ENCODE assay signal across 22 cellular contexts in genomic region chr12:94404854-94405253, GRCh38. TPM values are rescaled to one million over a fixed set of nuclear protein-coding genes. Genes with fewer than 3 reads are reported as not detected.
DNase-seq lines count a peak whose midpoint lies in the region; ATAC-seq and TF ChIP-seq lines count a peak whose summit lies in the region.
"Had no signal": no experiment of that assay in that cellular context is flagged by ENCODE, and none has a peak within 500 bp of the region (broad histone marks: within the 10 kb centered on the region; RNA-seq: fewer than 3 reads in every experiment).

No MANE protein-coding gene starts in this region.

- no peaks in the 10 kb centered on the region for H3K27me3 ChIP-seq in OCI-LY3 (ENCODE audit: low read depth, low read length)
- H3K27me3 ChIP-seq in gastrocnemius medialis = no peaks in the 10 kb centered on the region
- H3K27me3 ChIP-seq: transverse colon had no signal

- TF ChIP-seq POLR2A in gastrocnemius medialis (IDR thresholded peaks at IDR 0.05) = no peak

- peak; percentile 19 for DNase-seq in fibroblast of villous mesenchyme (ENCODE audit: low read depth)
- DNase-seq in gastrocnemius medialis = no peak
- DNase-seq in posterior vena cava (ENCODE audit: low spot score) = no peak
- DNase-seq in iPS-NIHi7 (ENCODE audit: extremely low spot score) = no peak
- no peak for DNase-seq in NK-92 treated with Interleukin-12 subunit alpha and Interleukin-12 subunit beta, amount 100 ng/mL, for 24 hours (lab: John Stamatoyannopoulos, UW)
- DNase-seq: activated CD4-positive, alpha-beta T cell treated with anti-CD3 and anti-CD28 coated beads, Interleukin-2, amount 50 U/mL, for 48 hours; activated T-cell treated with anti-CD3 and anti-CD28 coated beads, Interleukin-2, amount 50 U/mL, for 48 hours; caudate nucleus; endodermal cell; left cardiac atrium; naive B cell; NCI-H2029 treated with DMSO at 0.1 percent for 48 hours; NCI-H526 treated with DMSO at 0.1 percent for 48 hours; stimulated activated CD4-positive, alpha-beta T cell treated with anti-CD3 and anti-CD28 coated beads, Interleukin-12 subunit alpha, Interleukin-12 subunit beta, amount 100 ng/mL, for 4 hours; stimulated activated naive CD4-positive, alpha-beta T cell treated with Interleukin-2 at 50 U/mL for 16 hours; transverse colon had no signal

- H3K36me3 ChIP-seq in OCI-LY3 (replicated peaks; ENCODE audit: low read depth, low read length) = peaks cover 20% of the 10 kb centered on the region
- peaks cover 0 to 8% of the 10 kb centered on the region in 2 donors for H3K36me3 ChIP-seq in gastrocnemius medialis

- peak overlapping the region; percentile 89 for H3K4me2 ChIP-seq in OCI-LY3 (ENCODE audit: low read length)

- no peak overlapping the region for H2AFZ ChIP-seq in OCI-LY3 (ENCODE audit: low read depth, low read length)

- H3K27me3 Mint-ChIP-seq in IgD-negative memory B cell = no peaks in the 10 kb centered on the region
- H3K27me3 Mint-ChIP-seq: naive B cell, progenitor cell of endocrine pancreas had no signal

- intact Hi-C loops in gastrocnemius medialis (cut with DNase I; ENCODE audit: low total_unique reads) (no loop called here), posterior vena cava (cut with DNase I) (no loop called here)

- peak; percentile 62 to 63 for ATAC-seq in gastrocnemius medialis
- ATAC-seq in HG03045 (IDR thresholded peaks at IDR 0.05; ENCODE audit: unreplicated experiment) = no peak
- ATAC-seq: Panc1 had no signal

- H3K4me1 ChIP-seq in OCI-LY3 (ENCODE audit: low read length) (peaks cover 17% of the 10 kb centered on the region), gastrocnemius medialis (peaks cover 7 to 20% of the 10 kb centered on the region in 2 donors)

- H3K4me1 Mint-ChIP-seq in IgD-negative memory B cell = peaks cover 14 to 20% (median 16%) of the 10 kb centered on the region in 3 donors

- peak overlapping the region in 3 of 4 donors; percentile 57 to 83 (median 79) for H3K4me3 Mint-ChIP-seq in IgD-negative memory B cell
- H3K4me3 Mint-ChIP-seq: endodermal cell had no signal

- H3K4me3 ChIP-seq in OCI-LY3 (ENCODE audit: low read length) (peak overlapping the region; percentile 69), fibroblast of villous mesenchyme (ENCODE audit: low read depth, low read length) (no peak overlapping the region), gastrocnemius medialis (peak overlapping the region in 1 of 4 donors; percentile 0)
- H3K4me3 ChIP-seq: SK-N-MC had no signal

- H3K27ac ChIP-seq in OCI-LY3 (ENCODE audit: low read length) (0 out of 2 replicates have a peak overlapping the region, but pooled peaks have one; percentile 68), gastrocnemius medialis (no peak overlapping the region)
- H3K27ac ChIP-seq: SK-N-MC had no signal

- H3K27ac Mint-ChIP-seq in IgD-negative memory B cell = peak overlapping the region in 1 of 3 donors; percentile 78
- H3K27ac Mint-ChIP-seq: progenitor cell of endocrine pancreas had no signal

- H3K9ac ChIP-seq in OCI-LY3 (ENCODE audit: low read length) = no peak overlapping the region

- H3K79me2 ChIP-seq in OCI-LY3 (ENCODE audit: low read length) = peaks cover 4% of the 10 kb centered on the region; the same call in 1 of the 2 replicates

- no peak for TF ChIP-seq CTCF in OCI-LY3 (IDR thresholded peaks at IDR 0.05; ENCODE audit: low read depth, low read length)
- no peak for TF ChIP-seq CTCF in fibroblast of villous mesenchyme (IDR thresholded peaks at IDR 0.05; ENCODE audit: insufficient read depth, low read depth, low read length)
- TF ChIP-seq CTCF in gastrocnemius medialis (IDR thresholded peaks at IDR 0.05 in 4 of 5, conservative IDR thresholded peaks at IDR 0.05 in 1 of 5) = no peak

- H3K9me3 Mint-ChIP-seq in IgD-negative memory B cell = peaks cover 0 to 2% (median 0%) of the 10 kb centered on the region in 3 donors

- in situ Hi-C loops in gastrocnemius medialis (cut with MboI; ENCODE audit: low sequenced_read_pairs in 4 of 4) = no loop called here

- H3K9me3 ChIP-seq in OCI-LY3 (ENCODE audit: insufficient read depth, low read length) (no peaks in the 10 kb centered on the region), gastrocnemius medialis (no peaks in the 10 kb centered on the region)
- H3K9me3 ChIP-seq: transverse colon had no signal

- no peaks in the 10 kb centered on the region for H4K20me1 ChIP-seq in OCI-LY3 (ENCODE audit: insufficient read depth, low read length)

- H3K36me3 Mint-ChIP-seq in IgD-negative memory B cell = peaks cover 14% of the 10 kb centered on the region

RNA-seq across cellular contexts. Expression of gene CEP83, which starts 54.8 kb away (rescaled TPM):
- polyA plus RNA-seq in IgD-negative memory B cell = 7.5 TPM
- total RNA-seq in fibroblast of villous mesenchyme = 13.2 and 14.2 TPM in 2 replicates
- 10 to 100 TPM in 2 of 4 donors, 1 to 10 TPM in 2; 3.5 to 19.5 (median 11.2) TPM for total RNA-seq in gastrocnemius medialis
- 10 to 100 TPM; 15.0 to 16.7 TPM for total RNA-seq in posterior vena cava
